25 cellular contexts compared by ENCODE assay signal in the genomic region with DNA sequence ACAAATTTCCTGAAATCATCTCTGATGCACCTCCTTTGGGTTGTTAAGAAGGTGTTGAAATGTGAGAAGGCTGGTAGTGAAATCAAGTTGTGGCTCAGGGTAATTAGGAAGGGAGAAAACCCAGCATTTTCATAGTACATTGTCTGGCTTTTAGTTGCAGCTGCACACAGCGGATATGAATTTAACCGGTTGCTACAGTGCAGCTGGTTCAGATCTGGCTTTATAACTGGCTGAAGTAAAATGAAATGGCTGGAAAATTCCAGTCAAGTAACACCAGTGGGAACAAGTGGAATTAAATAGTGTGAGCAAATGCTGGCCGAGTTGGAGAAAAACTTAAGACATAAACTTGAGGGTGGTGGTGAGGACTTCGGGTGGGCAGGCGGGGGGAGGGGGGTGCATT. TPM values are rescaled to one million over a fixed set of nuclear protein-coding genes. Genes with fewer than 3 reads are reported as not detected.
DNase-seq lines count a peak whose midpoint lies in the region; ATAC-seq and TF ChIP-seq lines count a peak whose summit lies in the region.
"Had no signal": no experiment of that assay in that cellular context is flagged by ENCODE, and none has a peak within 500 bp of the region (broad histone marks: within the 10 kb centered on the region; RNA-seq: fewer than 3 reads in every experiment).

No MANE protein-coding gene starts in this region.

- no peaks in the 10 kb centered on the region for H3K9me3 Mint-ChIP-seq in endothelial cell (ENCODE audit: unreplicated experiment)
- H3K9me3 Mint-ChIP-seq: CD8-positive, alpha-beta T cell had no signal

- H3K4me1 Mint-ChIP-seq in endothelial cell (ENCODE audit: unreplicated experiment) = peaks cover 33% of the 10 kb centered on the region
- H3K4me1 Mint-ChIP-seq: activated CD8-positive, alpha-beta memory T cell treated with anti-CD3 and anti-CD28 coated beads, Interleukin-2, amount 10 ng/mL, durations not matched to agents 7 days and 5 days had no signal

- DNase-seq in Right ventricle myocardium superior (no peak), right atrium auricular region (ENCODE audit: low spot score) (no peak), endothelial cell (ENCODE audit: low spot score) (no peak), myocyte (ENCODE audit: low read depth) (peak; percentile 23), transverse colon (no peak), SIG-M5 (lab: John Stamatoyannopoulos, UW) (no peak), HEK293T (ENCODE audit: extremely low spot score) (no peak)
- DNase-seq: activated CD8-positive, alpha-beta memory T cell treated with anti-CD3 and anti-CD28 coated beads, Interleukin-2, amount 10 ng/mL, durations not matched to agents 7 days and 5 days; activated naive CD4-positive, alpha-beta T cell treated with Interleukin-2 at 50 U/mL for 16 hours; activated T-cell treated with anti-CD3 and anti-CD28 coated beads, Interleukin-2, amount 50 U/mL, for 48 hours; brain microvascular endothelial cell; CD8-positive, alpha-beta T cell; KG1; NCI-H1436 treated with DMSO at 0.1 percent for 48 hours; NCI-H2171 treated with DMSO at 0.1 percent for 48 hours; NCI-H524 treated with DMSO at 0.1 percent for 48 hours; psoas muscle; SHP77 treated with DMSO at 0.1 percent for 48 hours; T-helper 9 cell had no signal

- H3K9me3 ChIP-seq in right atrium auricular region (no peaks in the 10 kb centered on the region), transverse colon (no peaks in the 10 kb centered on the region)
- H3K9me3 ChIP-seq: HAP-1, psoas muscle, tibial nerve had no signal

- ATAC-seq in Right ventricle myocardium superior (ENCODE audit: poor library complexity) (peak; percentile 42), HG03135 (IDR thresholded peaks at IDR 0.05; ENCODE audit: unreplicated experiment) (no peak)
- ATAC-seq: activated CD8-positive, alpha-beta memory T cell treated with anti-CD3 and anti-CD28 coated beads, Interleukin-2, amount 10 ng/mL, durations not matched to agents 7 days and 5 days; CD8-positive, alpha-beta T cell; psoas muscle had no signal

- peaks cover 3% of the 10 kb centered on the region for H3K27me3 Mint-ChIP-seq in endothelial cell (ENCODE audit: unreplicated experiment)
- H3K27me3 Mint-ChIP-seq: B cell had no signal

- H3K27me3 ChIP-seq in right atrium auricular region = no peaks in the 10 kb centered on the region
- H3K27me3 ChIP-seq in transverse colon = no peaks in the 10 kb centered on the region
- H3K27me3 ChIP-seq: brain microvascular endothelial cell, tibial nerve had no signal

- CTCF ChIA-PET in HEK293T (lab: Yijun Ruan, JAX) = no interaction called here

- WGBS in transverse colon (ENCODE audit: low coverage in 1 of 2), 2 donors = 43 to 47% methylated on average over 3 to 5 of the region's 5 CpGs

- in situ Hi-C loops in transverse colon (cut with MboI; ENCODE audit: low pct_ligation_motif_present in 1 of 4, low pct_unique_long_range_greater_than_20kb in 1 of 4, low sequenced_read_pairs in 3 of 4) = loop anchor here in 1 of 4 donors (25.0 kb wide), 1 partner anchor 1254 kb away; no protein-coding TSS in a partner anchor

- H3K4me3 Mint-ChIP-seq in endothelial cell (ENCODE audit: unreplicated experiment) = no peak overlapping the region
- H3K4me3 Mint-ChIP-seq: activated CD8-positive, alpha-beta memory T cell treated with anti-CD3 and anti-CD28 coated beads, Interleukin-2, amount 10 ng/mL, durations not matched to agents 7 days and 5 days; B cell; CD8-positive, alpha-beta T cell had no signal

- peaks cover 15% of the 10 kb centered on the region for H3K36me3 Mint-ChIP-seq in endothelial cell (ENCODE audit: low read depth, unreplicated experiment)
- H3K36me3 Mint-ChIP-seq: activated CD8-positive, alpha-beta memory T cell treated with anti-CD3 and anti-CD28 coated beads, Interleukin-2, amount 10 ng/mL, durations not matched to agents 7 days and 5 days had no signal

- POLR2A ChIA-PET in HEK293T (lab: Yijun Ruan, JAX) = no interaction called here

- H3K27ac ChIP-seq in right atrium auricular region (no peak overlapping the region), transverse colon (peak overlapping the region in 3 of 4 donors; percentile 7 to 37 (median 31))
- H3K27ac ChIP-seq: brain microvascular endothelial cell, epithelial cell of prostate, psoas muscle, tibial nerve had no signal

- H3K4me1 ChIP-seq in right atrium auricular region (peaks cover 0 to 23% of the 10 kb centered on the region in 2 donors), transverse colon (peaks cover 29 to 90% (median 60%) of the 10 kb centered on the region in 4 donors)

- intact Hi-C loops in Right ventricle myocardium superior (cut with DNase I) = no loop called here
- intact Hi-C loops in transverse colon (cut with DNase I; ENCODE audit: low total_unique reads) = no loop called here

- H3K4me3 ChIP-seq in right atrium auricular region (no peak overlapping the region), transverse colon (no peak overlapping the region)
- H3K4me3 ChIP-seq: HAP-1, psoas muscle, skin epidermis, tibial nerve had no signal

- no peak for TF ChIP-seq POLR2A in transverse colon (IDR thresholded peaks at IDR 0.05)

- TF ChIP-seq EP300 in transverse colon (IDR thresholded peaks at IDR 0.05; ENCODE audit: low read depth) = no peak

- TF ChIP-seq CTCF in right atrium auricular region (IDR thresholded peaks at IDR 0.05) = no peak
- TF ChIP-seq CTCF in endothelial cell (IDR thresholded peaks at IDR 0.05; ENCODE audit: unreplicated experiment) = no peak
- TF ChIP-seq CTCF in transverse colon (IDR thresholded peaks at IDR 0.05) = no peak

- H3K36me3 ChIP-seq in right atrium auricular region = peaks cover 10% of the 10 kb centered on the region
- H3K36me3 ChIP-seq in transverse colon = no peaks in the 10 kb centered on the region

- peak overlapping the region; percentile 81 for H3K27ac Mint-ChIP-seq in endothelial cell (ENCODE audit: unreplicated experiment)
- H3K27ac Mint-ChIP-seq: activated CD8-positive, alpha-beta memory T cell treated with anti-CD3 and anti-CD28 coated beads, Interleukin-2, amount 10 ng/mL, durations not matched to agents 7 days and 5 days; B cell; CD8-positive, alpha-beta T cell had no signal

TF ChIP-seq in HEK293T, 16 proteins besides CTCF, POLR2A, EP300 and RAD21:
- no peak for TF ChIP-seq SP1 (IDR thresholded peaks at IDR 0.05)
- no peak for TF ChIP-seq L3MBTL2 (conservative IDR thresholded peaks at IDR 0.05)
- no peak for TF ChIP-seq PKNOX1 (IDR thresholded peaks at IDR 0.05)
- no peak for TF ChIP-seq CTBP1 (IDR thresholded peaks at IDR 0.05; ENCODE audit: borderline replicate concordance)
- no peak for TF ChIP-seq HDGF (IDR thresholded peaks at IDR 0.05; ENCODE audit: borderline replicate concordance)
- TF ChIP-seq TARDBP (IDR thresholded peaks at IDR 0.05) = no peak
- no peak for TF ChIP-seq ELF4 (IDR thresholded peaks at IDR 0.05)
- TF ChIP-seq FOXM1 (IDR thresholded peaks at IDR 0.05; ENCODE audit: borderline replicate concordance) = no peak
- no peak for TF ChIP-seq FOXK2 (IDR thresholded peaks at IDR 0.05)
- TF ChIP-seq ZNF384 (IDR thresholded peaks at IDR 0.05) = no peak
- TF ChIP-seq NFRKB (IDR thresholded peaks at IDR 0.05) = no peak
- no peak for TF ChIP-seq LEF1 (IDR thresholded peaks at IDR 0.05; ENCODE audit: borderline replicate concordance)
- TF ChIP-seq BHLHE40 (IDR thresholded peaks at IDR 0.05; ENCODE audit: borderline replicate concordance) = no peak
- no peak for TF ChIP-seq SUZ12 (IDR thresholded peaks at IDR 0.05)
- TF ChIP-seq ARNT (IDR thresholded peaks at IDR 0.05) = no peak
- no peak for TF ChIP-seq FOXA1 (IDR thresholded peaks at IDR 0.05)

RNA-seq across cellular contexts. Expression of gene RGMB, which starts 17.6 kb away (rescaled TPM):
- total RNA-seq in Right ventricle myocardium superior = 11.3 TPM
- 10 to 100 TPM; 18.2 to 25.4 TPM for total RNA-seq in right atrium auricular region
- total RNA-seq in endothelial cell (ENCODE audit: unreplicated experiment) = 24.5 TPM
- 206 and 220 TPM in 2 replicates for total RNA-seq in myocyte
- polyA plus RNA-seq in myocyte (2012) = 77.0 TPM
- total RNA-seq in transverse colon = 100 to 1,000 TPM in 1 of 4 donors, 10 to 100 TPM in 3; 39.0 to 125 (median 50.3) TPM

Comparison
In these comparisons a context has a peak if more than half of its experiments do, and no peak if none do; other contexts are left out.
1. H3K27ac ChIP-seq: peak in transverse colon (3 of 4); none in right atrium auricular region (0 of 2).